ENCODE assay signal across 10 cellular contexts in the genomic region with DNA sequence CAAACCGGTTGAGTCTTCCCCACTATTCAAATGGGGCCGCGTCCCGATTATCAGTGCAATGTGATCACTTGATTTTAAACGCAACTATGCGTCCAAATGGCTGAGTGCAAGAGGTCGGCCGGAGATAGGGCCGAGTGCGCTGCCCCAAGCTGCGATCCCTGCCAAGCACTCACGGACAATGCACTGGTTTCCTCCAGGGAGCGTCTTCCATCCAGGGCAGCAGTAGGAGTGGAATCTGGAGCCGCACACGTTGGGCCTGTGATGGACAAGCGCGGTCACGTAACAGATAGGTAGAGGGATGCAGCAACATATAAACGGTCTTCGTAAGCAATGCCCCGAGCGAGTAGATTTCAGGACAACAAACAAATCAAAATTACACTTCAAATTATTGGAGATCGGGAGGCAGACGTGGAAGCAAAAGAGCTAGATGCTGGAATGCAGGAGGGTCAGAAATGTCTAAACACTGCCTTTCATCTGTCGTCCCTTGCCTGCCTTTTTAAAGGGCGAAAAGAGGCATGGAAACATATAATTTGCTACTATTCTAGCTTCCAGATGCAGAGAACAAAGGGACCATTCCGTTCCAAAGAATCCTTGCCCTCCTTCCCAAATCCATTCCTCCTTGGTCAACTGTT. TPM values are rescaled to one million over a fixed set of nuclear protein-coding genes. Genes with fewer than 3 reads are reported as not detected.
DNase-seq lines count a peak whose midpoint lies in the region; ATAC-seq and TF ChIP-seq lines count a peak whose summit lies in the region.
"Had no signal": no experiment of that assay in that cellular context is flagged by ENCODE, and none has a peak within 500 bp of the region (broad histone marks: within the 10 kb centered on the region; RNA-seq: fewer than 3 reads in every experiment).

No MANE protein-coding gene starts in this region.

- H3K27me3 ChIP-seq in neuronal stem cell (ENCODE audit: control insufficient read depth in 3 of 3, insufficient read depth in 3 of 3, low read depth in 1 of 3, low read length in 3 of 3) = no peaks in the 10 kb centered on the region

- no peaks in the 10 kb centered on the region for H3K36me3 Mint-ChIP-seq in activated naive CD4-positive, alpha-beta T cell treated with anti-CD3 and anti-CD28 coated beads for 36 hours (ENCODE audit: low read depth)

- intact Hi-C loops in activated naive CD4-positive, alpha-beta T cell treated with anti-CD3 and anti-CD28 coated beads for 36 hours (cut with micrococcal nuclease) = no loop called here

- CTCF ChIA-PET in activated naive CD4-positive, alpha-beta T cell treated with anti-CD3 and anti-CD28 coated beads for 36 hours (lab: Charles Lee) = no interaction called here

- no peaks in the 10 kb centered on the region for H3K9me3 Mint-ChIP-seq in activated naive CD4-positive, alpha-beta T cell treated with anti-CD3 and anti-CD28 coated beads for 36 hours

- peak overlapping the region; percentile 59 for H3K4me2 ChIP-seq in neuronal stem cell (ENCODE audit: insufficient read depth, low read length, poor library complexity, severe bottlenecking)

- peaks cover 7% of the 10 kb centered on the region for H3K79me1 ChIP-seq in neuronal stem cell (ENCODE audit: low read depth, low read length)

- no peaks in the 10 kb centered on the region for H3K9me3 ChIP-seq in SK-N-MC (ENCODE audit: low read depth, low read length)
- H3K9me3 ChIP-seq in neuronal stem cell (replicated peaks in 1 of 2; ENCODE audit: control insufficient read depth in 2 of 2, insufficient read depth in 1 of 2, low read depth in 1 of 2, low read length in 2 of 2) = no peaks in the 10 kb centered on the region

- no peak overlapping the region for H4K91ac ChIP-seq in neuronal stem cell (ENCODE audit: low read depth, low read length, poor library complexity)

- no peak overlapping the region for H2BK5ac ChIP-seq in neuronal stem cell (ENCODE audit: low read length)

- no peak overlapping the region for H3K18ac ChIP-seq in neuronal stem cell (ENCODE audit: low read length)

- peak; percentile 35 for DNase-seq in EH (ENCODE audit: low read depth)
- DNase-seq in SK-N-MC (ENCODE audit: low read depth, low spot score) = no peak
- peak; percentile 16 to 41 for DNase-seq in foreskin fibroblast
- peak; percentile 52 for DNase-seq in neuronal stem cell (ENCODE audit: low spot score)
- DNase-seq in activated naive CD4-positive, alpha-beta T cell treated with anti-CD3 and anti-CD28 coated beads for 36 hours = no peak
- DNase-seq: activated CD4-positive, alpha-beta T cell treated with anti-CD3 and anti-CD28 coated beads, Interleukin-2, amount 50 U/mL, for 4 hours; NCI-H1930 had no signal

- no peak overlapping the region for H3K27ac ChIP-seq in SK-N-MC
- H3K27ac ChIP-seq in neuronal stem cell (replicated peaks; ENCODE audit: low read length) = no peak overlapping the region

- H3K4ac ChIP-seq in neuronal stem cell (ENCODE audit: low read length) = no peak overlapping the region

- peaks cover 39% of the 10 kb centered on the region for H3K27me3 Mint-ChIP-seq in activated naive CD4-positive, alpha-beta T cell treated with anti-CD3 and anti-CD28 coated beads for 36 hours (ENCODE audit: low read depth)

- peaks cover 2% of the 10 kb centered on the region for H3K4me1 Mint-ChIP-seq in activated naive CD4-positive, alpha-beta T cell treated with anti-CD3 and anti-CD28 coated beads for 36 hours (ENCODE audit: low read depth)

- no peak overlapping the region for H3K4me3 Mint-ChIP-seq in activated naive CD4-positive, alpha-beta T cell treated with anti-CD3 and anti-CD28 coated beads for 36 hours

- TF ChIP-seq CTCF in foreskin fibroblast (IDR thresholded peaks at IDR 0.05; ENCODE audit: low read depth, low read length) = no peak

- H2BK15ac ChIP-seq in neuronal stem cell (ENCODE audit: low read length) = peak overlapping the region; percentile 12

- H3K4me1 ChIP-seq in neuronal stem cell (ENCODE audit: control insufficient read depth in 2 of 2, insufficient read depth in 1 of 2, low read depth in 1 of 2, low read length in 2 of 2) = peaks cover 8 to 13% of the 10 kb centered on the region in 2 donors

- no peak overlapping the region for H2AK5ac ChIP-seq in neuronal stem cell (ENCODE audit: low read depth, low read length)

- H3K27ac Mint-ChIP-seq in activated naive CD4-positive, alpha-beta T cell treated with anti-CD3 and anti-CD28 coated beads for 36 hours = no peak overlapping the region

- H3K36me3 ChIP-seq in SK-N-MC (ENCODE audit: insufficient read depth, low read length) (no peaks in the 10 kb centered on the region), neuronal stem cell (replicated peaks in 1 of 2; ENCODE audit: control insufficient read depth in 2 of 2, insufficient read depth in 2 of 2, low read length in 2 of 2) (peaks cover 2 to 42% of the 10 kb centered on the region in 2 donors)

- H4K8ac ChIP-seq in neuronal stem cell (ENCODE audit: low read depth, low read length) = no peak overlapping the region

- H2BK12ac ChIP-seq in neuronal stem cell (ENCODE audit: low read length) = no peak overlapping the region

- H2AFZ ChIP-seq in neuronal stem cell (ENCODE audit: low read length) = peak overlapping the region; percentile 95

- H3K4me3 ChIP-seq in SK-N-MC (peak overlapping the region; percentile 92; the same call in 1 of the 2 replicates), foreskin fibroblast (ENCODE audit: low read depth in 1 of 2, low read length in 2 of 2) (peak overlapping the region; percentile 92 to 93), neuronal stem cell (ENCODE audit: low read length in 2 of 2) (peak overlapping the region; percentile 83 to 99)

- no peak overlapping the region for H2BK120ac ChIP-seq in neuronal stem cell (ENCODE audit: low read depth, low read length)

- H3K9ac ChIP-seq in SK-N-MC (ENCODE audit: insufficient read length) (no peak overlapping the region), neuronal stem cell (ENCODE audit: low read depth, low read length, poor library complexity) (peak overlapping the region; percentile 44)

- peak overlapping the region; percentile 14 for H3K14ac ChIP-seq in neuronal stem cell (ENCODE audit: low read length)

- WGBS in neuronal stem cell (ENCODE audit: extremely low coverage in 2 of 2, insufficient read length in 2 of 2, insufficient replicate concordance in 1 of 2), 2 donors = no CpG with 5 or more reads among the region's 27 CpGs

- H3K23ac ChIP-seq in neuronal stem cell (ENCODE audit: low read depth, low read length, poor library complexity) = no peak overlapping the region

- ATAC-seq in HG02870 (IDR thresholded peaks at IDR 0.05; ENCODE audit: unreplicated experiment) (no peak), HG03039 (IDR thresholded peaks at IDR 0.05; ENCODE audit: unreplicated experiment) (no peak), GM21447 (IDR thresholded peaks at IDR 0.05; ENCODE audit: unreplicated experiment) (no peak)

RNA-seq across cellular contexts. Expression of a gene that starts 1.7 kb away (rescaled TPM):
- polyA plus RNA-seq in neuronal stem cell (2013, experiment 1 of 2) = 27.4 TPM
- polyA plus RNA-seq in neuronal stem cell (2013, experiment 2 of 2) = 27.0 TPM
- total RNA-seq in activated naive CD4-positive, alpha-beta T cell treated with anti-CD3 and anti-CD28 coated beads for 36 hours = not detected

Comparison
In these comparisons a context has a peak if more than half of its experiments do, and no peak if none do; other contexts are left out.
1. DNase-seq: peak in EH (single experiment), foreskin fibroblast (2 of 2) and neuronal stem cell (single experiment); none in SK-N-MC (single experiment) and activated naive CD4-positive, alpha-beta T cell treated with anti-CD3 and anti-CD28 coated beads for 36 hours (single experiment).
2. Peak in every context shown above with its lines, with median percentiles within 50 percentile points of each other: H3K4me3 ChIP-seq.